ENCODE assay signal across 15 cellular contexts in genomic region chrX:52346462-52347165, GRCh38. TPM values are rescaled to one million over a fixed set of nuclear protein-coding genes. Genes with fewer than 3 reads are reported as not detected.
DNase-seq lines count a peak whose midpoint lies in the region; ATAC-seq and TF ChIP-seq lines count a peak whose summit lies in the region.
"Had no signal": no experiment of that assay in that cellular context is flagged by ENCODE, and none has a peak within 500 bp of the region (broad histone marks: within the 10 kb centered on the region; RNA-seq: fewer than 3 reads in every experiment).

No MANE protein-coding gene starts in this region.

- no peak overlapping the region for H2BK120ac ChIP-seq in neuronal stem cell (ENCODE audit: low read depth, low read length)

- H3K23ac ChIP-seq in neuronal stem cell (ENCODE audit: low read depth, low read length, poor library complexity): no peak overlapping the region

- H2BK15ac ChIP-seq in neuronal stem cell (ENCODE audit: low read length): no peak overlapping the region

- no peak overlapping the region for H4K8ac ChIP-seq in neuronal stem cell (ENCODE audit: low read depth, low read length)

- no peaks in the 10 kb centered on the region for H3K36me3 Mint-ChIP-seq in HFFc6 (ENCODE audit: low read depth)
- no peaks in the 10 kb centered on the region for H3K36me3 Mint-ChIP-seq in osteocyte (ENCODE audit: unreplicated experiment)
- H3K36me3 Mint-ChIP-seq: CD4-positive, alpha-beta memory T cell had no signal

- no peaks in the 10 kb centered on the region for H3K9me3 ChIP-seq in neuronal stem cell (replicated peaks in 1 of 2; ENCODE audit: control insufficient read depth in 2 of 2, insufficient read depth in 1 of 2, low read depth in 1 of 2, low read length in 2 of 2)
- H3K9me3 ChIP-seq: SK-N-SH had no signal

- H3K4me2 ChIP-seq in neuronal stem cell (ENCODE audit: insufficient read depth, low read length, poor library complexity, severe bottlenecking): no peak overlapping the region
- H3K4me2 ChIP-seq: SK-N-SH had no signal

- H3K27me3 ChIP-seq in neuronal stem cell (ENCODE audit: control insufficient read depth in 3 of 3, insufficient read depth in 3 of 3, low read depth in 1 of 3, low read length in 3 of 3): peaks cover 0 to 3% (median 0%) of the 10 kb centered on the region in 3 experiments

- no peak for TF ChIP-seq CTCF in HFFc6 (IDR thresholded peaks at IDR 0.05)
- no peak for TF ChIP-seq CTCF in osteocyte (IDR thresholded peaks at IDR 0.05)

- H4K91ac ChIP-seq in neuronal stem cell (ENCODE audit: low read depth, low read length, poor library complexity): no peak overlapping the region

- H2AFZ ChIP-seq in neuronal stem cell (ENCODE audit: low read length): no peak overlapping the region

- H3K4me1 Mint-ChIP-seq in HFFc6 (ENCODE audit: low read depth) (peaks cover 9% of the 10 kb centered on the region), osteocyte (ENCODE audit: unreplicated experiment) (no peaks in the 10 kb centered on the region)

- H2BK12ac ChIP-seq in neuronal stem cell (ENCODE audit: low read length): no peak overlapping the region

- H3K36me3 ChIP-seq in neuronal stem cell (replicated peaks in 1 of 2; ENCODE audit: control insufficient read depth in 2 of 2, insufficient read depth in 2 of 2, low read length in 2 of 2): no peaks in the 10 kb centered on the region

- H3K18ac ChIP-seq in neuronal stem cell (ENCODE audit: low read length): no peak overlapping the region

- no peaks in the 10 kb centered on the region for H3K4me1 ChIP-seq in neuronal stem cell (ENCODE audit: control insufficient read depth in 2 of 2, insufficient read depth in 1 of 2, low read depth in 1 of 2, low read length in 2 of 2)

- peak; percentile 24 for DNase-seq in EH (ENCODE audit: low read depth)
- DNase-seq in HFFc6: peak; percentile 23
- DNase-seq in activated T-helper 9 cell treated with anti-CD3 and anti-CD28 coated beads, Interleukin-2, amount 50 U/mL, for 16 hours (ENCODE audit: low read depth): peak; percentile 5
- no peak for DNase-seq in neuronal stem cell (ENCODE audit: low spot score)
- no peak for DNase-seq in Right ventricle myocardium inferior (ENCODE audit: missing footprints)
- no peak for DNase-seq in osteocyte (ENCODE audit: extremely low spot score, unreplicated experiment)
- DNase-seq: CD4-positive, alpha-beta memory T cell; dermis blood vessel endothelial cell; foreskin melanocyte; kidney; NCI-H1092 treated with DMSO at 0.1 percent for 48 hours; NCI-H526 treated with DMSO at 0.1 percent for 48 hours; SK-N-SH had no signal

- no peak overlapping the region for H2BK5ac ChIP-seq in neuronal stem cell (ENCODE audit: low read length)

- peak overlapping the region; percentile 37 for H2AK5ac ChIP-seq in neuronal stem cell (ENCODE audit: low read depth, low read length)

- peaks cover 3% of the 10 kb centered on the region; the same call in 1 of the 2 replicates for H3K27me3 Mint-ChIP-seq in HFFc6 (ENCODE audit: insufficient read depth)
- no peaks in the 10 kb centered on the region for H3K27me3 Mint-ChIP-seq in osteocyte (ENCODE audit: unreplicated experiment)
- H3K27me3 Mint-ChIP-seq: CD4-positive, alpha-beta memory T cell had no signal

- ATAC-seq in Right ventricle myocardium inferior (no peak), GM18517 (IDR thresholded peaks at IDR 0.05; ENCODE audit: unreplicated experiment) (no peak)

- intact Hi-C loops in Right ventricle myocardium inferior (cut with DNase I): no loop called here

- no peak overlapping the region for H3K4ac ChIP-seq in neuronal stem cell (ENCODE audit: low read length)

- WGBS in neuronal stem cell (ENCODE audit: extremely low coverage in 2 of 2, insufficient read length in 2 of 2, insufficient replicate concordance in 1 of 2), 2 donors: no CpG with 5 or more reads among the region's 7 CpGs

- no peak overlapping the region for H3K4me3 Mint-ChIP-seq in HFFc6
- H3K4me3 Mint-ChIP-seq in osteocyte (ENCODE audit: unreplicated experiment): no peak overlapping the region
- H3K4me3 Mint-ChIP-seq: CD4-positive, alpha-beta memory T cell had no signal

- H3K79me1 ChIP-seq in neuronal stem cell (ENCODE audit: low read depth, low read length): no peaks in the 10 kb centered on the region

- H3K14ac ChIP-seq in neuronal stem cell (ENCODE audit: low read length): no peak overlapping the region

- H3K27ac Mint-ChIP-seq in HFFc6 (no peak overlapping the region), osteocyte (ENCODE audit: unreplicated experiment) (no peak overlapping the region)
- H3K27ac Mint-ChIP-seq: CD4-positive, alpha-beta memory T cell had no signal

- H3K4me3 ChIP-seq in neuronal stem cell (ENCODE audit: low read length in 2 of 2): no peak overlapping the region

- no peak overlapping the region for H3K27ac ChIP-seq in neuronal stem cell (replicated peaks; ENCODE audit: low read length)

- H3K9me3 Mint-ChIP-seq in HFFc6: no peaks in the 10 kb centered on the region
- peaks cover 3% of the 10 kb centered on the region for H3K9me3 Mint-ChIP-seq in osteocyte (ENCODE audit: unreplicated experiment)

- no peak overlapping the region for H3K9ac ChIP-seq in neuronal stem cell (ENCODE audit: low read depth, low read length, poor library complexity)
- H3K9ac ChIP-seq: SK-N-SH had no signal

RNA-seq across cellular contexts. Expression of gene XAGE2, which starts 22.2 kb away (rescaled TPM):
- total RNA-seq in HFFc6 (2021; fragmentation: NEBNext Ultra II Directional; extraction: Animal tissue kit (Norgen Biotek cat#: 25700)): not detected
- not detected for polyA plus RNA-seq in neuronal stem cell (2013, experiment 1 of 2)
- polyA plus RNA-seq in neuronal stem cell (2013, experiment 2 of 2): not detected
- not detected for total RNA-seq in Right ventricle myocardium inferior
- total RNA-seq in osteocyte: not detected in 2 replicates
- total RNA-seq: CD4-positive, alpha-beta memory T cell; dermis blood vessel endothelial cell; kidney had no signal
- polyA plus RNA-seq: CD4-positive, alpha-beta memory T cell; neural cell had no signal

Comparison
In these comparisons a context has a peak if more than half of its experiments do, and no peak if none do; other contexts are left out.
1. DNase-seq: peak in EH (single experiment), HFFc6 (single experiment) and activated T-helper 9 cell treated with anti-CD3 and anti-CD28 coated beads, Interleukin-2, amount 50 U/mL, for 16 hours (single experiment); none in neuronal stem cell (single experiment), Right ventricle myocardium inferior (single experiment) and osteocyte (single experiment).